ENCODE assay signal across 11 cellular contexts in genomic region chr1:204102719-204103118, GRCh38. TPM values are rescaled to one million over a fixed set of nuclear protein-coding genes. Genes with fewer than 3 reads are reported as not detected.
A peak's percentile ranks its signal among the peaks of the same experiment; 100 is the strongest.
DNase-seq lines count a peak whose midpoint lies in the region; ATAC-seq, FAIRE-seq and TF ChIP-seq lines count a peak whose summit lies in the region.
"Had no signal": no experiment of that assay in that cellular context is flagged by ENCODE, and none has a peak within 500 bp of the region (broad histone marks: within the 10 kb centered on the region; RNA-seq: fewer than 3 reads in every experiment).

No MANE protein-coding gene starts in this region.

- H3K4me3 ChIP-seq in HCT116 (replicated peaks in 1 of 2; ENCODE audit: low read depth in 1 of 2, low read length in 2 of 2): no peak overlapping the region
- H3K4me3 ChIP-seq in H1 (ENCODE audit: extremely low read depth in 1 of 4, insufficient read depth in 2 of 4, low read depth in 3 of 4, low read length in 4 of 4): no peak overlapping the region

- no peaks in the 10 kb centered on the region for H3K27me3 ChIP-seq in HCT116 (ENCODE audit: insufficient read depth, low read length)
- H3K27me3 ChIP-seq in H1 (replicated peaks in 1 of 4; ENCODE audit: control insufficient read depth in 3 of 4, extremely low read depth in 1 of 4, insufficient read depth in 3 of 4, low read length in 3 of 4): no peaks in the 10 kb centered on the region

- no peaks in the 10 kb centered on the region for H3K23me2 ChIP-seq in H1 (ENCODE audit: low read depth, low read length)

- intact Hi-C loops in HCT116 (cut with micrococcal nuclease): loop anchor here (2.0 kb wide), 1 partner anchor 46 kb away; no protein-coding TSS in a partner anchor
- intact Hi-C loops in Right ventricle myocardium superior (cut with DNase I): no loop called here

- no peak for FAIRE-seq in H1 (lab: Jason Lieb, UNC)
- FAIRE-seq: GM12891 had no signal

- ATAC-seq in HCT116: peak; percentile 33
- no peak for ATAC-seq in HG03457 (IDR thresholded peaks at IDR 0.05; ENCODE audit: unreplicated experiment)
- ATAC-seq in Right ventricle myocardium superior (ENCODE audit: poor library complexity): no peak
- ATAC-seq: left ventricle myocardium superior had no signal

- H4K20me1 ChIP-seq in HCT116 (ENCODE audit: insufficient read depth): no peaks in the 10 kb centered on the region
- H4K20me1 ChIP-seq in H1 (replicated peaks in 1 of 2; ENCODE audit: control insufficient read depth in 1 of 2, insufficient read depth in 2 of 2, low read length in 2 of 2): peaks cover 40 to 47% of the 10 kb centered on the region in 2 experiments

- no peak overlapping the region for H2BK12ac ChIP-seq in H1 (ENCODE audit: low read depth, low read length)

- no peak overlapping the region for H4K91ac ChIP-seq in H1 (replicated peaks; ENCODE audit: insufficient read length, low read length)

- POLR2A ChIA-PET in HCT116 (lab: Charles Lee) (no interaction called here), H1 (lab: Charles Lee; ENCODE audit: partially characterized antibody) (interaction anchor here (1.6 to 2.8 kb wide), 2 partner anchors 8 to 24 kb away, joined by 3 to 12 read pairs; no protein-coding TSS in a partner anchor)

- H3K4ac ChIP-seq in H1 (replicated peaks; ENCODE audit: insufficient read length, low read depth, low read length): no peak overlapping the region

- peaks cover 45 to 61% of the 10 kb centered on the region in 2 experiments for H3K4me1 ChIP-seq in HCT116 (ENCODE audit: control insufficient read depth in 1 of 2, insufficient read depth in 2 of 2, low read length in 2 of 2)
- H3K4me1 ChIP-seq in H1 (replicated peaks in 1 of 4; ENCODE audit: control insufficient read depth in 3 of 4, insufficient read depth in 4 of 4, low read length in 3 of 4): peaks cover 24 to 52% (median 31%) of the 10 kb centered on the region in 4 experiments

- 75% methylated on average over 1 of the region's 1 CpG; no CpG with 5 or more reads in 1 of the 2 experiments for WGBS in H1 (ENCODE audit: extremely low coverage in 1 of 2, insufficient coverage in 1 of 2, insufficient read length in 1 of 2, insufficient replicate concordance in 2 of 2, low coverage in 1 of 2, low lambda C conversion rate in 2 of 2, missing lambda C conversion rate in 1 of 2), 2 experiments

- RAD21 ChIA-PET in HCT116 (lab: Charles Lee; ENCODE audit: low non-redundant PET in 1 of 2, low total read pairs in 2 of 2, uncharacterized antibody in 2 of 2, unreplicated experiment in 2 of 2): no interaction called here

- H2AFZ ChIP-seq in HCT116 (ENCODE audit: low read depth, low read length, poor library complexity, severe bottlenecking): no peak overlapping the region
- H2AFZ ChIP-seq in H1 (ENCODE audit: low read length): no peak overlapping the region

- H3K4me2 ChIP-seq in HCT116 (ENCODE audit: low read length) (peak overlapping the region; percentile 77), H1 (ENCODE audit: insufficient read depth in 1 of 2, low read depth in 2 of 2, low read length in 2 of 2) (peak overlapping the region in 1 of 2 experiments; percentile 19; a peak in 1 of 4 replicates)

- H4K5ac ChIP-seq in H1 (ENCODE audit: insufficient read length, low read depth, low read length): no peak overlapping the region

- H2BK120ac ChIP-seq in H1 (replicated peaks; ENCODE audit: low read depth, low read length): no peak overlapping the region

- peak overlapping the region; percentile 74 for H3K27ac ChIP-seq in HCT116 (ENCODE audit: low read depth, low read length)
- no peak overlapping the region for H3K27ac ChIP-seq in H1 (ENCODE audit: low read depth, low read length)

- H3K18ac ChIP-seq in H1 (ENCODE audit: extremely low read depth, low read length): no peak overlapping the region

- TF ChIP-seq RAD21 in HCT116 (IDR thresholded peaks at IDR 0.05; ENCODE audit: low read depth) (no peak), H1 (IDR thresholded peaks at IDR 0.05 in 1 of 2, conservative IDR thresholded peaks at IDR 0.05 in 1 of 2; ENCODE audit: low read depth in 2 of 2, low read length in 2 of 2) (no peak)

- no peaks in the 10 kb centered on the region for H3K9me2 ChIP-seq in HCT116 (ENCODE audit: insufficient read depth)

- no peak overlapping the region for H3K14ac ChIP-seq in H1 (ENCODE audit: insufficient read length)

- 0 out of 2 replicates have a peak overlapping the region, but pooled peaks have one; percentile 32 for H2BK5ac ChIP-seq in H1 (ENCODE audit: low read depth, low read length)

- no peaks in the 10 kb centered on the region for H3K9me3 ChIP-seq in HCT116 (ENCODE audit: control insufficient read depth in 1 of 2, insufficient read depth in 1 of 2, low read depth in 1 of 2, low read length in 2 of 2)
- no peaks in the 10 kb centered on the region for H3K9me3 ChIP-seq in H1 (ENCODE audit: insufficient read depth in 2 of 2, low read depth in 1 of 2, low read length in 1 of 2)

- no peak overlapping the region for H3K23ac ChIP-seq in H1 (ENCODE audit: insufficient read length)

- peaks cover 32% of the 10 kb centered on the region; the same call in 1 of the 2 replicates for H3K79me2 ChIP-seq in HCT116 (ENCODE audit: insufficient read depth, low read length)
- H3K79me2 ChIP-seq in H1 (ENCODE audit: control insufficient read depth in 1 of 2, insufficient read depth in 2 of 2, low read length in 2 of 2): peaks cover 37 to 99% of the 10 kb centered on the region in 2 experiments

- H2AK5ac ChIP-seq in H1 (ENCODE audit: low read depth, low read length): no peak overlapping the region

- H3K36me3 ChIP-seq in HCT116 (ENCODE audit: control insufficient read depth in 1 of 2, insufficient read depth in 2 of 2, low read length in 2 of 2) (no peaks in the 10 kb centered on the region), H1 (ENCODE audit: control insufficient read depth in 2 of 4, insufficient read depth in 4 of 4, low read length in 3 of 4) (no peaks in the 10 kb centered on the region)

- CTCF ChIA-PET in HCT116 (lab: Charles Lee): no interaction called here
- CTCF ChIA-PET in H1 (lab: Charles Lee; ENCODE audit: partially characterized antibody): interaction anchor here (1.2 to 1.9 kb wide), 5 partner anchors 13 to 230 kb away, joined by 3 to 9 read pairs (median 5); no protein-coding TSS in a partner anchor

- H3K56ac ChIP-seq in H1 (replicated peaks; ENCODE audit: insufficient read length, low read depth, low read length): no peak overlapping the region

- 0 out of 6 replicates have a peak, but pooled peaks of 1 of the 3 experiments have one; percentile 0 for TF ChIP-seq CTCF in HCT116 (IDR thresholded peaks at IDR 0.05 in 2 of 3, conservative IDR thresholded peaks at IDR 0.05 in 1 of 3; ENCODE audit: borderline replicate concordance in 1 of 3, insufficient read depth in 1 of 3, low read depth in 2 of 3, low read length in 2 of 3)
- TF ChIP-seq CTCF in H1 (IDR thresholded peaks at IDR 0.05; ENCODE audit: control extremely low read depth in 1 of 3, insufficient read depth in 1 of 3, low read depth in 1 of 3, low read length in 3 of 3): no peak

- TF ChIP-seq POLR2A in HCT116 (IDR thresholded peaks at IDR 0.05; ENCODE audit: borderline replicate concordance, extremely low read depth, insufficient read depth, insufficient read length) (no peak), H1 (IDR thresholded peaks at IDR 0.05; ENCODE audit: control extremely low read depth in 1 of 2, low read depth in 2 of 2, low read length in 2 of 2) (no peak)

- H2BK15ac ChIP-seq in H1 (ENCODE audit: low read length): no peak overlapping the region; the same call in 1 of the 2 replicates

- BruUV-seq in HCT116 (replicated peaks; lab: Mats Ljungman, UMichigan): no TSS peak

- H4K8ac ChIP-seq in H1 (ENCODE audit: extremely low read depth, insufficient read depth, low read length): no peak overlapping the region

- DNase-seq in HCT116 (ENCODE audit: low read depth, low spot score) (peak; percentile 31), SHP77 (lab: John Stamatoyannopoulos, UW) (peak; percentile 40 to 61), H1 (ENCODE audit: low read depth in 1 of 2, low spot score in 2 of 2) (no peak), NCI-H524 (lab: John Stamatoyannopoulos, UW) (no peak), Right ventricle myocardium superior (no peak)
- DNase-seq in stimulated activated CD8-positive, alpha-beta memory T cell treated with anti-CD3 and anti-CD28 coated beads, Interleukin-4, amount 100 ng/mL, for 48 hours: peak; percentile 38
- DNase-seq in central memory CD4-positive, alpha-beta T cell: no peak
- DNase-seq: NCI-H1105 treated with DMSO at 0.1 percent for 48 hours had no signal

- TF ChIP-seq EP300 in H1 (IDR thresholded peaks at IDR 0.05; ENCODE audit: borderline replicate concordance in 1 of 2, low read depth in 2 of 2, low read length in 2 of 2): no peak

- H3K79me1 ChIP-seq in H1 (ENCODE audit: low read depth, low read length): peaks cover 42% of the 10 kb centered on the region

- H3K9ac ChIP-seq in HCT116 (ENCODE audit: low read length) (peak overlapping the region; percentile 37; the same call in 1 of the 2 replicates), H1 (replicated peaks in 1 of 4; ENCODE audit: extremely low read depth in 1 of 4, low read depth in 3 of 4, low read length in 3 of 4) (no peak overlapping the region)

- no peak overlapping the region; the same call in 1 of the 2 replicates for H2BK20ac ChIP-seq in H1 (ENCODE audit: low read length)

RNA-seq across cellular contexts. Expression of gene SOX13, which starts 29.8 kb away (rescaled TPM):
- total RNA-seq in HCT116 (2021; ENCODE audit: unreplicated experiment): 35.6 TPM
- polyA plus RNA-seq in HCT116 (2012): 24.6 and 25.2 TPM in 2 replicates
- 173 and 180 TPM in 2 replicates for total RNA-seq in H1 (2021; fragmentation: NEBNext Ultra II Directional; extraction: Animal tissue kit (Norgen Biotek cat#: 25700))
- 113 and 169 TPM in 2 replicates for polyA plus RNA-seq in H1 (2011; rRNA removed)
- 96.2 TPM for polyA plus RNA-seq in H1 (2011; cell fraction: cytosol; rRNA removed)
- polyA plus RNA-seq in H1 (2011; cell fraction: nucleus; rRNA removed): 219 TPM
- polyA plus RNA-seq in H1 (2012, experiment 1 of 2): 59.8 to 90.9 TPM (median 83.4 TPM) in 4 replicates
- 63.6 TPM for polyA plus RNA-seq in H1 (2012, experiment 2 of 2)
- 44.3 TPM for polyA plus RNA-seq in H1 (2013, experiment 1 of 2)
- polyA plus RNA-seq in H1 (2013, experiment 2 of 2): 44.2 TPM
- 81.6 and 128 TPM in 2 replicates for polyA minus RNA-seq in H1 (2011; rRNA and poly(A)+ RNA removed)
- polyA minus RNA-seq in H1 (2011; cell fraction: cytosol; rRNA and poly(A)+ RNA removed): 90.1 TPM
- polyA minus RNA-seq in H1 (2011; cell fraction: nucleus; rRNA and poly(A)+ RNA removed): 162 TPM
- total RNA-seq in Right ventricle myocardium superior: 12.4 TPM

RNA-seq across cellular contexts. Expression of gene ETNK2, which starts 49.1 kb away (rescaled TPM):
- total RNA-seq in HCT116 (2021; ENCODE audit: unreplicated experiment): 16.1 TPM
- polyA plus RNA-seq in HCT116 (2012): 17.3 and 20.5 TPM in 2 replicates
- 20.1 and 23.1 TPM in 2 replicates for total RNA-seq in H1 (2021; fragmentation: NEBNext Ultra II Directional; extraction: Animal tissue kit (Norgen Biotek cat#: 25700))
- 24.5 and 26.7 TPM in 2 replicates for polyA plus RNA-seq in H1 (2011; rRNA removed)
- polyA plus RNA-seq in H1 (2011; cell fraction: cytosol; rRNA removed): 22.8 TPM
- 23.2 TPM for polyA plus RNA-seq in H1 (2011; cell fraction: nucleus; rRNA removed)
- polyA plus RNA-seq in H1 (2012, experiment 1 of 2): 14.3 to 19.9 TPM (median 18.7 TPM) in 4 replicates
- 23.9 TPM for polyA plus RNA-seq in H1 (2012, experiment 2 of 2)
- 11.3 TPM for polyA plus RNA-seq in H1 (2013, experiment 1 of 2)
- polyA plus RNA-seq in H1 (2013, experiment 2 of 2): 11.4 TPM
- 31.5 and 38.8 TPM in 2 replicates for polyA minus RNA-seq in H1 (2011; rRNA and poly(A)+ RNA removed)
- polyA minus RNA-seq in H1 (2011; cell fraction: cytosol; rRNA and poly(A)+ RNA removed): 11.0 TPM
- polyA minus RNA-seq in H1 (2011; cell fraction: nucleus; rRNA and poly(A)+ RNA removed): 10.8 TPM
- total RNA-seq in Right ventricle myocardium superior: 5.2 TPM

Comparison
In these comparisons a context has a peak if more than half of its experiments do, and no peak if none do; other contexts are left out.
1. DNase-seq: peak in HCT116 (single experiment), SHP77 (2 of 2) and stimulated activated CD8-positive, alpha-beta memory T cell treated with anti-CD3 and anti-CD28 coated beads, Interleukin-4, amount 100 ng/mL, for 48 hours (single experiment); none in H1 (0 of 2), NCI-H524 (0 of 2), central memory CD4-positive, alpha-beta T cell (single experiment) and Right ventricle myocardium superior (single experiment).
2. Of the 16 proteins assayed by ChIP-seq in both H1 and HCT116: peak only in H1: none; only in HCT116: EGR1, JUND, MAX and SP1; in both: none; in neither: 11; mixed calls (peak in some experiments, not most) for 1.